In the genomic region with DNA sequence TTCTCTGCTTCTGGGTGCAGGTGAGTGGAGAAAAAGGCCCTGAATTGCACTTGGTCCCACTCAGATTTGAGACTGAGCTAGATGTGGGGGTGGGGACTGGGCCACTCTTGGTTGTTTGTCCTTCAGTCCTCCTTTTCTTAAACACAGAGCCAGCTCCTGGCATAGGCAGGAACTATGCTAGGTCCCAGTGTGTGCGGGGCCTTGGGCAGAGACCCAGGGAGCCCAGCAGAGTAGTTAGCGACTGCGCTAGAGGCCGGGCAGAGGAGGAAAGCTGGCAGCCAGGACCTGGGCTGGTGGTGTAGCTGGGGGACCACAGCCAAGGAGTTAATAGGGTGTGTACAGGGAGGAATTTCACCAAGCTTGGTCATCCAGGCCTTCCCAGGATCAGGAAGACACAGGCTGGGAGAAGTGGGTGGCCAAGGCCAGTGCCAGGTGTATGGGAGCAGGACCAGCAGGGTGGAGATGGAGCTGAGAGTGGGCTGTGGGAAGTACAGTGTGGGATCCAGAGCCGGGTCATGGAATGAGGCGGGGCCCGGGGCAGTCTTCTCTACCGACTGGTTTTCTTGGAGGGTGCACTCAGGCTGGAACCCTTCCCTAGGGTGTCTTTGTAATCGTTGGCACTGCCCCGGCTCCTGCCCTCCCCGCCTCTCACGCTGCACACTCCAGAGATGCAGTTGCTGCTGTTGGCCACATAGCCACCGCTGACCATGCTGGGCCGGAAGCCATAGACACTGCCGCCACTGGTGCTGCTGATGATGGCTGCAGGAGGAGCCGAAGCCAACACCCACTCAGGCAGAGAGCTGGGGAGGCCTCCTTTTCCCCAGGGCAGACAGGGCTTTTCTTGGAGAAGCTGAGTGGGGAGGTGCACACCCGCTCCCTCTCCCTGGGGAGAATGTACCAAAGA, we compare ENCODE assay signal across 18 cellular contexts. TPM values are rescaled to one million over a fixed set of nuclear protein-coding genes. Genes with fewer than 3 reads are reported as not detected.
DNase-seq lines count a peak whose midpoint lies in the region; ATAC-seq and TF ChIP-seq lines count a peak whose summit lies in the region.
"Had no signal": no experiment of that assay in that cellular context is flagged by ENCODE, and none has a peak within 500 bp of the region (broad histone marks: within the 10 kb centered on the region; RNA-seq: fewer than 3 reads in every experiment).

No MANE protein-coding gene starts in this region.

- peaks cover 3% of the 10 kb centered on the region for H3K9me3 Mint-ChIP-seq in neural progenitor cell
- H3K9me3 Mint-ChIP-seq: activated naive CD8-positive, alpha-beta T cell treated with anti-CD3 and anti-CD28 coated beads for 36 hours; nephron progenitor cell; stimulated activated naive CD8-positive, alpha-beta T cell treated with anti-CD3 and anti-CD28 coated beads, Interleukin-15, Interleukin-2, amounts not matched to agents 100 ng/mL and 50 ng/mL, for 24 hours; T-helper 1 cell treated with Interleukin-12 subunit alpha and Interleukin-12 subunit beta and Interleukin-4 antibody, amounts not matched to agents 30 μg/mL and 1 μg/mL, for 36 hours had no signal

- no peaks in the 10 kb centered on the region for H3K79me2 ChIP-seq in neural progenitor cell (ENCODE audit: low read depth)

- intact Hi-C loops in dorsolateral prefrontal cortex (cut with DNase I): no loop called here
- intact Hi-C loops in posterior vena cava (cut with DNase I): no loop called here

- H3K27ac Mint-ChIP-seq in neural progenitor cell: no peak overlapping the region
- H3K27ac Mint-ChIP-seq: activated naive CD8-positive, alpha-beta T cell treated with anti-CD3 and anti-CD28 coated beads for 36 hours; stimulated activated naive CD8-positive, alpha-beta T cell treated with anti-CD3 and anti-CD28 coated beads, Interleukin-15, Interleukin-2, amounts not matched to agents 100 ng/mL and 50 ng/mL, for 24 hours; T-helper 1 cell treated with Interleukin-12 subunit alpha and Interleukin-12 subunit beta and Interleukin-4 antibody, amounts not matched to agents 30 μg/mL and 1 μg/mL, for 36 hours had no signal

- TF ChIP-seq CTCF in dorsolateral prefrontal cortex (IDR thresholded peaks at IDR 0.05 in 54 of 56, conservative IDR thresholded peaks at IDR 0.05 in 2 of 56; ENCODE audit: low read depth in 1 of 56, partially characterized antibody in 56 of 56): peak in 15 of 56 donors; percentile 11 to 43 (median 28)
- no peak for TF ChIP-seq CTCF in neural progenitor cell (IDR thresholded peaks at IDR 0.05)

- no peak overlapping the region for H2AFZ ChIP-seq in neural progenitor cell (replicated peaks)

- H3K9ac ChIP-seq in neural progenitor cell: no peak overlapping the region

- H3K27ac ChIP-seq in dorsolateral prefrontal cortex: peak overlapping the region in 1 of 59 donors; percentile 36
- H3K27ac ChIP-seq in neural progenitor cell: no peak overlapping the region

- H3K36me3 ChIP-seq in neural progenitor cell: no peaks in the 10 kb centered on the region

- peaks cover 2% of the 10 kb centered on the region for H3K4me1 Mint-ChIP-seq in neural progenitor cell

- no peaks in the 10 kb centered on the region for H3K9me3 ChIP-seq in neural progenitor cell (ENCODE audit: low read depth)

- H3K4me3 Mint-ChIP-seq in neural progenitor cell: no peak overlapping the region
- H3K4me3 Mint-ChIP-seq: activated naive CD8-positive, alpha-beta T cell treated with anti-CD3 and anti-CD28 coated beads for 36 hours; nephron progenitor cell; stimulated activated naive CD8-positive, alpha-beta T cell treated with anti-CD3 and anti-CD28 coated beads, Interleukin-15, Interleukin-2, amounts not matched to agents 100 ng/mL and 50 ng/mL, for 24 hours; T-helper 1 cell treated with Interleukin-12 subunit alpha and Interleukin-12 subunit beta and Interleukin-4 antibody, amounts not matched to agents 30 μg/mL and 1 μg/mL, for 36 hours had no signal

- no peaks in the 10 kb centered on the region for H3K36me3 Mint-ChIP-seq in neural progenitor cell
- H3K36me3 Mint-ChIP-seq: activated naive CD8-positive, alpha-beta T cell treated with anti-CD3 and anti-CD28 coated beads for 36 hours had no signal

- no peaks in the 10 kb centered on the region for H4K20me1 ChIP-seq in neural progenitor cell (ENCODE audit: low read depth)

- H3K4me3 ChIP-seq in dorsolateral prefrontal cortex (no peak overlapping the region), neural progenitor cell (no peak overlapping the region)

- no peaks in the 10 kb centered on the region for H3F3A ChIP-seq in neural progenitor cell (ENCODE audit: low read depth)

- DNase-seq in AG08396 (ENCODE audit: low spot score) (peak; percentile 21), HuH-7 (ENCODE audit: low spot score) (peak; percentile 21), dorsolateral prefrontal cortex (peak in 6 of 10 donors; percentile 22 to 60 (median 54)), neural progenitor cell (ENCODE audit: low spot score) (peak; percentile 18), posterior vena cava (ENCODE audit: low spot score) (no peak)
- DNase-seq: activated naive CD8-positive, alpha-beta T cell treated with anti-CD3 and anti-CD28 coated beads for 36 hours; NCI-H1417; NCI-H226; nephron progenitor cell; OCI-M1 had no signal

- H3K4me1 ChIP-seq in neural progenitor cell: no peaks in the 10 kb centered on the region

- H3K27me3 ChIP-seq in dorsolateral prefrontal cortex (no peaks in the 10 kb centered on the region), neural progenitor cell (no peaks in the 10 kb centered on the region)

- no peak overlapping the region for H3K4me2 ChIP-seq in neural progenitor cell

- ATAC-seq in HG02623 (IDR thresholded peaks at IDR 0.05; ENCODE audit: unreplicated experiment): no peak
- ATAC-seq in GM19452 (IDR thresholded peaks at IDR 0.05; ENCODE audit: unreplicated experiment): no peak
- ATAC-seq in HG02759 (IDR thresholded peaks at IDR 0.05; ENCODE audit: unreplicated experiment): no peak

- peaks cover 11% of the 10 kb centered on the region for H3K27me3 Mint-ChIP-seq in neural progenitor cell (ENCODE audit: insufficient read depth, low read depth)
- H3K27me3 Mint-ChIP-seq: activated naive CD8-positive, alpha-beta T cell treated with anti-CD3 and anti-CD28 coated beads for 36 hours; stimulated activated naive CD8-positive, alpha-beta T cell treated with anti-CD3 and anti-CD28 coated beads, Interleukin-15, Interleukin-2, amounts not matched to agents 100 ng/mL and 50 ng/mL, for 24 hours had no signal

RNA-seq across cellular contexts. Expression of a gene that starts 8.7 kb away (rescaled TPM):
- total RNA-seq in dorsolateral prefrontal cortex (under 1 TPM in 1 of 120 experiments, not detected in 119; 0.14 TPM), neural progenitor cell (ENCODE audit: low replicate concordance) (not detected in 2 replicates), posterior vena cava (not detected)
- total RNA-seq: activated naive CD8-positive, alpha-beta T cell treated with anti-CD3 and anti-CD28 coated beads for 36 hours; epithelial cell of proximal tubule; liver; skeletal muscle tissue had no signal

RNA-seq across cellular contexts. Expression of a gene that starts 24.0 kb away (rescaled TPM):
- total RNA-seq in dorsolateral prefrontal cortex (1 to 10 TPM in 100 of 120 experiments, under 1 TPM in 12, not detected in 8; 0.44 to 7.8 (median 2.3) TPM), neural progenitor cell (ENCODE audit: low replicate concordance) (not detected in 2 replicates), posterior vena cava (not detected)
- total RNA-seq: activated naive CD8-positive, alpha-beta T cell treated with anti-CD3 and anti-CD28 coated beads for 36 hours; epithelial cell of proximal tubule; liver had no signal

RNA-seq across cellular contexts. Expression of a gene that starts 29.4 kb away (rescaled TPM):
- not detected for total RNA-seq in dorsolateral prefrontal cortex
- total RNA-seq in neural progenitor cell (ENCODE audit: low replicate concordance): not detected in 2 replicates
- not detected for total RNA-seq in posterior vena cava
- total RNA-seq: activated naive CD8-positive, alpha-beta T cell treated with anti-CD3 and anti-CD28 coated beads for 36 hours; epithelial cell of proximal tubule; liver; skeletal muscle tissue had no signal

RNA-seq across cellular contexts. Expression of a gene that starts 51.2 kb away (rescaled TPM):
- 1 to 10 TPM in 2 of 120 experiments, under 1 TPM in 6, not detected in 112; 0.22 to 3.7 (median 0.49) TPM for total RNA-seq in dorsolateral prefrontal cortex
- not detected in 2 replicates for total RNA-seq in neural progenitor cell (ENCODE audit: low replicate concordance)
- not detected for total RNA-seq in posterior vena cava
- total RNA-seq: activated naive CD8-positive, alpha-beta T cell treated with anti-CD3 and anti-CD28 coated beads for 36 hours; epithelial cell of proximal tubule had no signal

RNA-seq across cellular contexts. Expression of a gene that starts 57.0 kb away (rescaled TPM):
- total RNA-seq in dorsolateral prefrontal cortex (under 1 TPM in 1 of 120 experiments, not detected in 119; 0.26 TPM), neural progenitor cell (ENCODE audit: low replicate concordance) (not detected in 2 replicates), posterior vena cava (not detected)
- total RNA-seq: epithelial cell of proximal tubule, liver, skeletal muscle tissue had no signal
